Comparison of ENCODE assay signal across 1 cellular context in genomic region chr2:14492920-14493503, GRCh38.
TF ChIP-seq lines count a peak whose summit lies in the region.

No MANE protein-coding gene starts in this region.

TF ChIP-seq in IMR-90, 13 proteins besides CTCF, POLR2A, EP300 and RAD21 (continued from another document):
- no peak for TF ChIP-seq ELK1 (IDR thresholded peaks at IDR 0.05; ENCODE audit: borderline replicate concordance, low read depth, low read length)
- no peak for TF ChIP-seq SMC3 (IDR thresholded peaks at IDR 0.05; ENCODE audit: low read depth, low read length)
- TF ChIP-seq FOS (IDR thresholded peaks at IDR 0.05; ENCODE audit: low read depth, low read length): peak; percentile 66
- TF ChIP-seq MAZ (IDR thresholded peaks at IDR 0.05; ENCODE audit: borderline replicate concordance, low read depth, low read length): no peak
- peak; percentile 71; the same call in 1 of the 2 replicates for TF ChIP-seq CEBPB (IDR thresholded peaks at IDR 0.05; ENCODE audit: low read depth, low read length)
- TF ChIP-seq BHLHE40 (IDR thresholded peaks at IDR 0.05; ENCODE audit: low read depth, low read length): no peak; the same call in 1 of the 2 replicates
TF ChIP-seq in IMR-90: peak in this region for 5.
